Comparison of ENCODE assay signal across 18 cellular contexts in genomic region chr2:197450485-197450884, GRCh38.
"Had no signal": no experiment of that assay in that cellular context is flagged by ENCODE, and none has a peak within 500 bp of the region (broad histone marks: within the 10 kb centered on the region; RNA-seq: fewer than 3 reads in every experiment).

No MANE protein-coding gene starts in this region.

- H3K27ac ChIP-seq: esophagus muscularis mucosa, heart right ventricle, tibial artery, uterus had no signal

- H3K27ac Mint-ChIP-seq: activated B cell treated with CpG ODN at 0.5 μM for 24 hours; activated CD4-positive, alpha-beta memory T cell treated with anti-CD3 and anti-CD28 coated beads for 36 hours; activated naive CD8-positive, alpha-beta T cell treated with anti-CD3 and anti-CD28 coated beads for 36 hours; mesothelial cell of epicardium had no signal

- H3K4me3 ChIP-seq: esophagus muscularis mucosa, heart right ventricle, tibial artery, uterus had no signal

- DNase-seq: activated B cell treated with CpG ODN at 0.5 μM for 24 hours; activated CD4-positive, alpha-beta memory T cell treated with anti-CD3 and anti-CD28 coated beads for 36 hours; activated CD4-positive, alpha-beta T cell treated with anti-CD3 and anti-CD28 coated beads for 4 hours; activated naive CD4-positive, alpha-beta T cell; activated naive CD8-positive, alpha-beta T cell treated with anti-CD3 and anti-CD28 coated beads for 36 hours; activated T-cell treated with anti-CD3 and anti-CD28 coated beads for 4 hours; amniotic stem cell; effector CD8-positive, alpha-beta T cell; immature natural killer cell; kidney glomerular epithelial cell; stimulated activated CD4-positive, alpha-beta T cell treated with anti-CD3 and anti-CD28 coated beads, Interleukin-2, amount 100 ng/mL, for 24 hours; stimulated activated naive CD4-positive, alpha-beta T cell treated with Interleukin-2 at 50 U/mL for 16 hours; tibial artery; uterus had no signal

- ATAC-seq: heart right ventricle had no signal

- H3K27me3 ChIP-seq: esophagus muscularis mucosa, heart right ventricle, tibial artery, uterus had no signal

- H3K27me3 Mint-ChIP-seq: activated B cell treated with CpG ODN at 0.5 μM for 24 hours; activated CD4-positive, alpha-beta memory T cell treated with anti-CD3 and anti-CD28 coated beads for 36 hours; activated naive CD8-positive, alpha-beta T cell treated with anti-CD3 and anti-CD28 coated beads for 36 hours had no signal

- H3K36me3 ChIP-seq: esophagus muscularis mucosa, heart right ventricle, tibial artery, uterus had no signal

- H3K36me3 Mint-ChIP-seq: immature natural killer cell, mesothelial cell of epicardium had no signal

- H3K9me3 ChIP-seq: esophagus muscularis mucosa, heart right ventricle, tibial artery, uterus had no signal

- H3K9me3 Mint-ChIP-seq: activated B cell treated with CpG ODN at 0.5 μM for 24 hours; activated CD4-positive, alpha-beta memory T cell treated with anti-CD3 and anti-CD28 coated beads for 36 hours; activated naive CD8-positive, alpha-beta T cell treated with anti-CD3 and anti-CD28 coated beads for 36 hours; immature natural killer cell; mesothelial cell of epicardium; nephron had no signal

- H3K4me3 Mint-ChIP-seq: activated B cell treated with CpG ODN at 0.5 μM for 24 hours; activated CD4-positive, alpha-beta memory T cell treated with anti-CD3 and anti-CD28 coated beads for 36 hours; activated naive CD8-positive, alpha-beta T cell treated with anti-CD3 and anti-CD28 coated beads for 36 hours; mesothelial cell of epicardium had no signal
